8 cellular contexts compared by ENCODE assay signal in genomic region chr19:48203794-48204628, GRCh38. TPM values are rescaled to one million over a fixed set of nuclear protein-coding genes. Genes with fewer than 3 reads are reported as not detected.
DNase-seq lines count a peak whose midpoint lies in the region; ATAC-seq, FAIRE-seq and TF ChIP-seq lines count a peak whose summit lies in the region.

No MANE protein-coding gene starts in this region.

- H3K36me3 Mint-ChIP-seq in chondrocyte (ENCODE audit: low read depth), result no peaks in the 10 kb centered on the region

- intact Hi-C loops in kidney (cut with DNase I), result no loop called here

- no peak overlapping the region for H3K27ac Mint-ChIP-seq in chondrocyte (ENCODE audit: unreplicated experiment)

- H3K4me3 Mint-ChIP-seq in chondrocyte (ENCODE audit: unreplicated experiment), result no peak overlapping the region

- no peaks in the 10 kb centered on the region for H3K27me3 Mint-ChIP-seq in chondrocyte (ENCODE audit: low read depth)

- H3K4me3 ChIP-seq in AG10803 (ENCODE audit: low read length) (peak overlapping the region; percentile 89), kidney (ENCODE audit: low read length in 2 of 2) (peak overlapping the region; percentile 82 to 90)

- no peaks in the 10 kb centered on the region for H3K9me3 ChIP-seq in kidney (ENCODE audit: control insufficient read depth in 1 of 2, low read length in 2 of 2)

- H3K9ac ChIP-seq in kidney (ENCODE audit: low read length in 2 of 2), result peak overlapping the region; percentile 75 to 93

- peak; percentile 52 for FAIRE-seq in kidney (lab: Jason Lieb, UNC)

- no peaks in the 10 kb centered on the region for H3K36me3 ChIP-seq in kidney (ENCODE audit: control insufficient read depth in 1 of 2, insufficient read depth in 2 of 2, low read length in 2 of 2)

- peaks cover 7% of the 10 kb centered on the region in 2 donors for H3K4me1 ChIP-seq in kidney (ENCODE audit: control insufficient read depth in 1 of 2, insufficient read depth in 1 of 2, low read depth in 1 of 2, low read length in 2 of 2)

- peak; percentile 90 for DNase-seq in AG10803 (ENCODE audit: low read depth)
- peak; percentile 98 to 99 for DNase-seq in NCI-H446 (lab: John Stamatoyannopoulos, UW)
- peak; percentile 98 for DNase-seq in chondrocyte (ENCODE audit: low spot score)
- peak; percentile 97 for DNase-seq in kidney
- DNase-seq in stimulated activated CD4-positive, alpha-beta T cell treated with anti-CD3 and anti-CD28 coated beads, Interleukin-15, amount 100 ng/mL, for 1 hour (ENCODE audit: low read depth in 1 of 2, low spot score in 1 of 2), result peak; percentile 79 to 82

- TF ChIP-seq CTCF in AG10803 (conservative IDR thresholded peaks at IDR 0.05; ENCODE audit: low read length) (no peak), chondrocyte (IDR thresholded peaks at IDR 0.05) (no peak), kidney (IDR thresholded peaks at IDR 0.05; ENCODE audit: borderline replicate concordance, extremely low read depth, insufficient read depth) (no peak)

- peak; percentile 82 for ATAC-seq in GM19043 (IDR thresholded peaks at IDR 0.05; ENCODE audit: low read depth, unreplicated experiment)
- peak; percentile 91 for ATAC-seq in HG03342 (IDR thresholded peaks at IDR 0.05; ENCODE audit: unreplicated experiment)
- ATAC-seq in activated CD4-positive, CD25-positive, alpha-beta regulatory T cell treated with anti-CD3 and anti-CD28 coated beads, Interleukin-2, amount 50 U/mL, for 24 hours, result peak; percentile 100

- no peaks in the 10 kb centered on the region for H3K9me3 Mint-ChIP-seq in chondrocyte (ENCODE audit: low read depth)

- H3K4me1 Mint-ChIP-seq in chondrocyte (ENCODE audit: low read depth), result no peaks in the 10 kb centered on the region

- peak overlapping the region; percentile 26 to 57 for H3K27ac ChIP-seq in kidney (ENCODE audit: low read depth in 2 of 2, low read length in 2 of 2)

RNA-seq across cellular contexts. Expression of gene ZSWIM9, which starts 33.5 kb away (rescaled TPM):
- total RNA-seq in chondrocyte (5.0 to 5.9 TPM (median 5.6 TPM) in 3 replicates), kidney (7.8 TPM)
- polyA plus RNA-seq in kidney (ENCODE audit: insufficient read depth, low read depth, low replicate concordance), result 5.5 TPM

RNA-seq across cellular contexts. Expression of gene LIG1, which starts 33.9 kb away (rescaled TPM):
- 12.1 to 24.7 TPM (median 17.0 TPM) in 3 replicates for total RNA-seq in chondrocyte
- 25.9 TPM for total RNA-seq in kidney
- 14.0 TPM for polyA plus RNA-seq in kidney (ENCODE audit: insufficient read depth, low read depth, low replicate concordance)

RNA-seq across cellular contexts. Expression of gene CARD8, which starts 51.7 kb away (rescaled TPM):
- total RNA-seq in chondrocyte (19.8 to 29.5 TPM (median 23.3 TPM) in 3 replicates), kidney (53.1 TPM)
- polyA plus RNA-seq in kidney (ENCODE audit: insufficient read depth, low read depth, low replicate concordance), result 11.4 TPM

Comparison
In these comparisons a context has a peak if more than half of its experiments do, and no peak if none do; other contexts are left out.
1. Peak in every context shown above with its lines: DNase-seq, ATAC-seq, H3K4me3 ChIP-seq and H3K27ac ChIP-seq.